Comparison of ENCODE assay signal across 25 cellular contexts in the genomic region with DNA sequence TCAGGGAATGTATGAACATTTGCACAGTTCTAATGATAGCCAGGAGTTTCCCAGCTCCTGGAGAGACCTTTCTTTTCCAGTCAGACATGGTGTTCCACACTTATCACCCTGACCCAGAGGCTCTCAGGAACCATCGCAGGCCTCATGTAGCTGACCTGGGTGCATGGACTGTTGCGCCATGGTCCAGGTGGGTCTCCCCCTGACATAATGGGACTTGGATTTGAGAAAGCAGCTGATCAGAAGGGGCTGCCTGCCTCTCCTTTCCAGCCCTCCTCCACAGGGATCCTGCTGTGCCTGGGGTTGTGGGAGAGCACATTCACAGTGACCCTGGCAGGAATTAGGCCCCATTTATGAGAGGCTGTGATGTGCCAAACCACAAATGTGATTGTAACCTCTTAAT.
DNase-seq lines count a peak whose midpoint lies in the region; FAIRE-seq and TF ChIP-seq lines count a peak whose summit lies in the region.
"Had no signal": no experiment of that assay in that cellular context is flagged by ENCODE, and none has a peak within 500 bp of the region (broad histone marks: within the 10 kb centered on the region; RNA-seq: fewer than 3 reads in every experiment).

No MANE protein-coding gene starts in this region.

- CTCF ChIA-PET in H1 (lab: Charles Lee; ENCODE audit: partially characterized antibody) = interaction anchor here (0.7 to 1.6 kb wide), 6 partner anchors 15 to 82 kb away, joined by 3 to 6 read pairs (median 4); no protein-coding TSS in a partner anchor
- CTCF ChIA-PET in Calu3 (lab: Charles Lee) = interaction anchor here (0.6 kb wide), 1 partner anchor 89 kb away, joined by 3 read pairs; no protein-coding TSS in a partner anchor

- H3K14ac ChIP-seq in H1 (ENCODE audit: insufficient read length) = no peak overlapping the region

- in situ Hi-C loops in astrocyte of the cerebellum (cut with HindIII; ENCODE audit: low sequenced_read_pairs) = no loop called here

- no peak overlapping the region for H3K18ac ChIP-seq in H1 (ENCODE audit: extremely low read depth, low read length)

- no peak for FAIRE-seq in H1 (lab: Jason Lieb, UNC)
- FAIRE-seq: A204.1, D721Med, GM12891, GM18507 had no signal

- no peak for TF ChIP-seq POLR2A in H1 (IDR thresholded peaks at IDR 0.05; ENCODE audit: control extremely low read depth in 1 of 2, low read depth in 2 of 2, low read length in 2 of 2)

- H3K4me1 Mint-ChIP-seq in osteocyte (ENCODE audit: unreplicated experiment) (no peaks in the 10 kb centered on the region), Calu3 (ENCODE audit: low read depth, unreplicated experiment) (peaks cover 4% of the 10 kb centered on the region)
- H3K4me1 Mint-ChIP-seq: B cell, H9 had no signal

- H4K8ac ChIP-seq in H1 (ENCODE audit: extremely low read depth, insufficient read depth, low read length) = no peak overlapping the region

- H2BK12ac ChIP-seq in H1 (ENCODE audit: low read depth, low read length) = no peak overlapping the region

- 88% methylated on average over 2 of the region's 2 CpGs; no CpG with 5 or more reads in 1 of the 2 experiments for WGBS in H1 (ENCODE audit: extremely low coverage in 1 of 2, insufficient coverage in 1 of 2, insufficient read length in 1 of 2, insufficient replicate concordance in 2 of 2, low coverage in 1 of 2, low lambda C conversion rate in 2 of 2, missing lambda C conversion rate in 1 of 2), 2 experiments

- H3K9ac ChIP-seq in H1 (replicated peaks in 1 of 4; ENCODE audit: extremely low read depth in 1 of 4, low read depth in 3 of 4, low read length in 3 of 4) = no peak overlapping the region
- H3K9ac ChIP-seq: BLaER1 had no signal

- H3K23ac ChIP-seq in H1 (ENCODE audit: insufficient read length) = no peak overlapping the region

- H3K4me1 ChIP-seq in H1 (replicated peaks in 1 of 4; ENCODE audit: control insufficient read depth in 3 of 4, insufficient read depth in 4 of 4, low read length in 3 of 4) = peaks cover 0 to 3% (median 0%) of the 10 kb centered on the region in 4 experiments; a peak in 1 of 7 replicates
- H3K4me1 ChIP-seq: BLaER1, Caco-2 had no signal

- H2BK5ac ChIP-seq in H1 (ENCODE audit: low read depth, low read length) = no peak overlapping the region

- POLR2A ChIA-PET in H1 (lab: Charles Lee; ENCODE audit: partially characterized antibody) = no interaction called here

- peak overlapping the region; percentile 8 for H4K91ac ChIP-seq in H1 (replicated peaks; ENCODE audit: insufficient read length, low read length)

- no peak overlapping the region for H3K4me2 ChIP-seq in H1 (ENCODE audit: insufficient read depth in 1 of 2, low read depth in 2 of 2, low read length in 2 of 2)
- H3K4me2 ChIP-seq: BLaER1 had no signal

- peaks cover 14% of the 10 kb centered on the region for H3K36me3 Mint-ChIP-seq in osteocyte (ENCODE audit: unreplicated experiment)
- H3K36me3 Mint-ChIP-seq in Calu3 (ENCODE audit: insufficient read depth, unreplicated experiment) = no peaks in the 10 kb centered on the region

- no TSS peak for BruUV-seq in Calu3 (replicated peaks; lab: Mats Ljungman, UMichigan)

- no peaks in the 10 kb centered on the region; a peak in 1 of 8 replicates for H3K36me3 ChIP-seq in H1 (ENCODE audit: control insufficient read depth in 2 of 4, insufficient read depth in 4 of 4, low read length in 3 of 4)

- TF ChIP-seq EP300 in H1 (IDR thresholded peaks at IDR 0.05; ENCODE audit: borderline replicate concordance in 1 of 2, low read depth in 2 of 2, low read length in 2 of 2) = no peak

- intact Hi-C loops in Calu3 (cut with micrococcal nuclease; ENCODE audit: unreplicated experiment) = no loop called here

- no peak overlapping the region for H2BK120ac ChIP-seq in H1 (replicated peaks; ENCODE audit: low read depth, low read length)

- H3K9me3 Mint-ChIP-seq in osteocyte (ENCODE audit: unreplicated experiment) (no peaks in the 10 kb centered on the region), Calu3 (ENCODE audit: low read depth, unreplicated experiment) (no peaks in the 10 kb centered on the region)
- H3K9me3 Mint-ChIP-seq: CD4-positive, CD25-positive, alpha-beta regulatory T cell; CD8-positive, alpha-beta T cell; H9; HFFc6 had no signal

- H3K23me2 ChIP-seq in H1 (ENCODE audit: low read depth, low read length) = no peaks in the 10 kb centered on the region

- H3K4me3 ChIP-seq in astrocyte of the cerebellum (ENCODE audit: low read depth, low read length) (no peak overlapping the region), H1 (ENCODE audit: extremely low read depth in 1 of 4, insufficient read depth in 2 of 4, low read depth in 3 of 4, low read length in 4 of 4) (no peak overlapping the region)
- H3K4me3 ChIP-seq: BLaER1 had no signal

- no peaks in the 10 kb centered on the region for H3K79me2 ChIP-seq in H1 (ENCODE audit: control insufficient read depth in 1 of 2, insufficient read depth in 2 of 2, low read length in 2 of 2)

- H3K27me3 ChIP-seq in H1 (replicated peaks in 1 of 4; ENCODE audit: control insufficient read depth in 3 of 4, extremely low read depth in 1 of 4, insufficient read depth in 3 of 4, low read length in 3 of 4) = no peaks in the 10 kb centered on the region
- H3K27me3 ChIP-seq: BLaER1 had no signal

- H3K27ac ChIP-seq in H1 (ENCODE audit: low read depth, low read length) = no peak overlapping the region
- H3K27ac ChIP-seq: 22Rv1, BLaER1, C4-2B had no signal

- H4K20me1 ChIP-seq in H1 (replicated peaks in 1 of 2; ENCODE audit: control insufficient read depth in 1 of 2, insufficient read depth in 2 of 2, low read length in 2 of 2) = no peaks in the 10 kb centered on the region

- peak; percentile 35 for DNase-seq in activated CD8-positive, alpha-beta memory T cell treated with anti-CD3 and anti-CD28 coated beads for 24 hours
- no peak for DNase-seq in activated CD8-positive, alpha-beta memory T cell treated with anti-CD3 and anti-CD28 coated beads, Interleukin-2, amount 50 U/mL, for 4 hours
- DNase-seq in astrocyte of the cerebellum (ENCODE audit: low read depth) = peak; percentile 33
- no peak for DNase-seq in H1 (ENCODE audit: low read depth in 1 of 2, low spot score in 2 of 2)
- peak; percentile 51 for DNase-seq in osteocyte (ENCODE audit: extremely low spot score, unreplicated experiment)
- no peak for DNase-seq in NK-92 (lab: John Stamatoyannopoulos, UW; ENCODE audit: unreplicated experiment)
- DNase-seq in stimulated activated CD4-positive, alpha-beta T cell treated with anti-CD3 and anti-CD28 coated beads, Interleukin-2, amount 100 ng/mL, for 24 hours = no peak
- DNase-seq in Calu3 = no peak
- DNase-seq: Caco-2; CD4-positive, CD25-positive, alpha-beta regulatory T cell; CD8-positive, alpha-beta T cell; DMS 273 treated with DMSO at 0.1 percent for 48 hours; DMS79; GF-D8; GOT3; H9; HFFc6 had no signal

- no peak overlapping the region for H2BK15ac ChIP-seq in H1 (ENCODE audit: low read length)

- TF ChIP-seq RAD21 in H1 (IDR thresholded peaks at IDR 0.05 in 1 of 2, conservative IDR thresholded peaks at IDR 0.05 in 1 of 2; ENCODE audit: low read depth in 2 of 2, low read length in 2 of 2) = no peak

- no peak overlapping the region for H3K4me3 Mint-ChIP-seq in osteocyte (ENCODE audit: unreplicated experiment)
- no peak overlapping the region for H3K4me3 Mint-ChIP-seq in Calu3 (ENCODE audit: low read depth, unreplicated experiment)
- H3K4me3 Mint-ChIP-seq: B cell; CD4-positive, CD25-positive, alpha-beta regulatory T cell; CD8-positive, alpha-beta T cell; H9; HFFc6 had no signal

- no peak overlapping the region for H3K4ac ChIP-seq in H1 (replicated peaks; ENCODE audit: insufficient read length, low read depth, low read length)

- no peaks in the 10 kb centered on the region for H3K9me3 ChIP-seq in H1 (ENCODE audit: insufficient read depth in 2 of 2, low read depth in 1 of 2, low read length in 1 of 2)
- H3K9me3 ChIP-seq: BLaER1, Caco-2 had no signal

- H3K27ac Mint-ChIP-seq in osteocyte (ENCODE audit: unreplicated experiment) = no peak overlapping the region
- H3K27ac Mint-ChIP-seq in Calu3 (ENCODE audit: unreplicated experiment) = no peak overlapping the region
- H3K27ac Mint-ChIP-seq: B cell; CD8-positive, alpha-beta T cell; H9; HFFc6 had no signal

- no peak overlapping the region for H3K56ac ChIP-seq in H1 (replicated peaks; ENCODE audit: insufficient read length, low read depth, low read length)

- no peak overlapping the region for H2AK5ac ChIP-seq in H1 (ENCODE audit: low read depth, low read length)

- TF ChIP-seq CTCF in astrocyte of the cerebellum (IDR thresholded peaks at IDR 0.05; ENCODE audit: low read depth, low read length, missing control alignments) = no peak
- TF ChIP-seq CTCF in H1 (IDR thresholded peaks at IDR 0.05; ENCODE audit: control extremely low read depth in 1 of 3, insufficient read depth in 1 of 3, low read depth in 1 of 3, low read length in 3 of 3) = no peak
- no peak for TF ChIP-seq CTCF in osteocyte (IDR thresholded peaks at IDR 0.05)
- no peak for TF ChIP-seq CTCF in Calu3 (IDR thresholded peaks at IDR 0.05; ENCODE audit: unreplicated experiment)

- H2BK20ac ChIP-seq in H1 (ENCODE audit: low read length) = no peak overlapping the region

- H3K27me3 Mint-ChIP-seq in osteocyte (ENCODE audit: unreplicated experiment) (no peaks in the 10 kb centered on the region), Calu3 (ENCODE audit: unreplicated experiment) (no peaks in the 10 kb centered on the region)
- H3K27me3 Mint-ChIP-seq: B cell; CD4-positive, CD25-positive, alpha-beta regulatory T cell had no signal

- no peak overlapping the region for H2AFZ ChIP-seq in H1 (ENCODE audit: low read length)

- H3K79me1 ChIP-seq in H1 (ENCODE audit: low read depth, low read length) = no peaks in the 10 kb centered on the region

- no peak overlapping the region for H4K5ac ChIP-seq in H1 (ENCODE audit: insufficient read length, low read depth, low read length)

TF ChIP-seq in H1, 55 proteins besides CTCF, POLR2A, EP300 and RAD21:
- TF ChIP-seq JUND (IDR thresholded peaks at IDR 0.05; ENCODE audit: low read length) = no peak
- TF ChIP-seq USF2 (IDR thresholded peaks at IDR 0.05; ENCODE audit: low read length) = no peak
- TF ChIP-seq SIRT6 (IDR thresholded peaks at IDR 0.05; ENCODE audit: low read length) = no peak

Comparison
In these comparisons a context has a peak if more than half of its experiments do, and no peak if none do; other contexts are left out.
1. DNase-seq: peak in activated CD8-positive, alpha-beta memory T cell treated with anti-CD3 and anti-CD28 coated beads for 24 hours (single experiment), astrocyte of the cerebellum (single experiment) and osteocyte (single experiment); none in activated CD8-positive, alpha-beta memory T cell treated with anti-CD3 and anti-CD28 coated beads, Interleukin-2, amount 50 U/mL, for 4 hours (single experiment), H1 (0 of 2), NK-92 (single experiment), stimulated activated CD4-positive, alpha-beta T cell treated with anti-CD3 and anti-CD28 coated beads, Interleukin-2, amount 100 ng/mL, for 24 hours (0 of 2) and Calu3 (single experiment).